In the genomic region with DNA sequence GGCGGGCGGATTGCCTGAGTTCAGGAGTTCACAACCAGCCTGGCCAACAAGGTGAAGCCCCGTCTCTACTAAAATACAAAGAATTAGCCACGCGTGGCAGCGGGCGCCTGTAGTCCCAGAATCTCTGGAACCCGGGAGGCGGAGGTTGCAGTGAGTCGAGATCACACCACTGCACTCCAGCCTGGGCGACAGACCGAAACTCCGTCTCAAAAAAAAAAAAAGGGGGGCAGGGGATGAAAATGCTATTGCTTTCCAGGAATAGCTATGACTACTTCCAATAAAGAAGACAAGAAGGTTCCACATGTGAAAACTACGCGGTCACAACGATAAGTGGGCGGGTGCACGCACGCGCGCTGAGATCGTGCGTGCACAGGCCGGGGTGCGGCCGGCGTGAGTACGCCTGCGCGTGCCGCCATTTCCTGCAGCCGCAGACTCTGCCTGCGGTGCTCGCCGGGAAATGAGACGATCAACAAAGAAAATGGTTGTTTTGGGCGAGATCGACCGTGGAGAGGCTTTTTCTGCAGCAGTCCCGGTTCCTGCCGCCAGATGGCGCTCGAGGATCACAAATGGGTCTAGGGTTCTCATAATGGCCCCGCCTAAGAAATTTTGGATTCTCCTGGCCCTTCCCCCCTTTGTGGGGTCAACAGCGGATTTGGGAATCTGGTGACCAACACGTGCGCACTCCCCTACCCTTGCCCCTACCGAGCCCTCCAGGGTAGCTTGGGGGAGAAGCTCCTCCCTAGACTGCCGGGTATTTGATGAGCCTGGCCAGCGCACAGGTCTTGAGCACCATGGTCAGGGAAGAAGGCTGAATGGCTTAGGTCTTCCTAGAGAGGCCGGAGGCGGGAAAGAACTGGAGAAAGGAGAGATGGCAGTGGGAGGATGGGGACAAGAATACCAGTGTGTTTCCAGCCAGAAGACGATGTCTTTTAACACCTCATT, we compare ENCODE assay signal across 8 cellular contexts. TPM values are rescaled to one million over a fixed set of nuclear protein-coding genes. Genes with fewer than 3 reads are reported as not detected.
A peak's percentile ranks its signal among the peaks of the same experiment; 100 is the strongest.
DNase-seq lines count a peak whose midpoint lies in the region; ATAC-seq and TF ChIP-seq lines count a peak whose summit lies in the region.

No MANE protein-coding gene starts in this region.

- peaks cover 12% of the 10 kb centered on the region for H3K4me1 Mint-ChIP-seq in activated CD4-positive, alpha-beta T cell treated with anti-CD3 and anti-CD28 coated beads, Interleukin-2, amount 10 ng/mL, durations not matched to agents 7 days and 5 days

- peak; percentile 80 for ATAC-seq in GM19324 (IDR thresholded peaks at IDR 0.05; ENCODE audit: low FRiP score, unreplicated experiment)
- peak; percentile 97 for ATAC-seq in HG03460 (IDR thresholded peaks at IDR 0.05; ENCODE audit: unreplicated experiment)
- ATAC-seq in left lobe of liver, result peak; percentile 98

- H3K27me3 ChIP-seq in BJ (ENCODE audit: control insufficient read depth, insufficient read depth, low read length), result no peaks in the 10 kb centered on the region

- H3K9me3 Mint-ChIP-seq in activated CD4-positive, alpha-beta T cell treated with anti-CD3 and anti-CD28 coated beads, Interleukin-2, amount 10 ng/mL, durations not matched to agents 7 days and 5 days, result no peaks in the 10 kb centered on the region

- CTCF ChIA-PET in BJ (lab: Yijun Ruan, JAX), result interaction anchor here (1.0 to 2.4 kb wide), 5 partner anchors 10 to 73 kb away, joined by 3 to 6 read pairs (median 4); no protein-coding TSS in a partner anchor
- CTCF ChIA-PET in activated CD4-positive, alpha-beta T cell treated with anti-CD3 and anti-CD28 coated beads, Interleukin-2, amount 10 ng/mL, durations not matched to agents 7 days and 5 days (lab: Charles Lee), result interaction anchor here (0.6 to 3.6 kb wide), 11 partner anchors 9 to 1007 kb away, joined by 3 to 27 read pairs (median 4); no protein-coding TSS in a partner anchor

- POLR2A ChIA-PET in BJ (lab: Charles Lee), result no interaction called here
- POLR2A ChIA-PET in activated CD4-positive, alpha-beta T cell treated with anti-CD3 and anti-CD28 coated beads, Interleukin-2, amount 10 ng/mL, durations not matched to agents 7 days and 5 days (lab: Charles Lee), result no interaction called here

- DNase-seq in BJ (ENCODE audit: low read depth), result peak; percentile 72
- DNase-seq in NCI-H526 (lab: John Stamatoyannopoulos, UW), result peak; percentile 62 to 89
- DNase-seq in activated CD4-positive, alpha-beta T cell treated with anti-CD3 and anti-CD28 coated beads, Interleukin-2, amount 10 ng/mL, durations not matched to agents 7 days and 5 days, result peak; percentile 89
- DNase-seq in cortex of kidney (lab: John Stamatoyannopoulos, UW), result peak; percentile 14
- peak; percentile 87 for DNase-seq in left lobe of liver (ENCODE audit: low spot score)
- DNase-seq in stimulated activated CD4-positive, alpha-beta T cell treated with anti-CD3 and anti-CD28 coated beads, Interleukin-2, amount 100 ng/mL, for 48 hours, result peak; percentile 87 to 97

- H3K27ac Mint-ChIP-seq in activated CD4-positive, alpha-beta T cell treated with anti-CD3 and anti-CD28 coated beads, Interleukin-2, amount 10 ng/mL, durations not matched to agents 7 days and 5 days, result peak overlapping the region; percentile 80

- peak overlapping the region; percentile 28 for H3K4me3 ChIP-seq in BJ (ENCODE audit: low read depth, low read length)

- peak overlapping the region; percentile 58 for H3K4me3 Mint-ChIP-seq in activated CD4-positive, alpha-beta T cell treated with anti-CD3 and anti-CD28 coated beads, Interleukin-2, amount 10 ng/mL, durations not matched to agents 7 days and 5 days

- H3K36me3 Mint-ChIP-seq in activated CD4-positive, alpha-beta T cell treated with anti-CD3 and anti-CD28 coated beads, Interleukin-2, amount 10 ng/mL, durations not matched to agents 7 days and 5 days (ENCODE audit: low read depth), result no peaks in the 10 kb centered on the region

- no peaks in the 10 kb centered on the region for H3K36me3 ChIP-seq in BJ (ENCODE audit: control insufficient read depth, insufficient read depth, low read length)

- TF ChIP-seq CTCF in BJ (IDR thresholded peaks at IDR 0.05; ENCODE audit: insufficient read depth, low read depth, low read length), result peak; percentile 72

- no peaks in the 10 kb centered on the region for H3K27me3 Mint-ChIP-seq in activated CD4-positive, alpha-beta T cell treated with anti-CD3 and anti-CD28 coated beads, Interleukin-2, amount 10 ng/mL, durations not matched to agents 7 days and 5 days

RNA-seq across cellular contexts. Expression of gene PNMA5, which starts 35.1 kb away (rescaled TPM):
- polyA plus RNA-seq in BJ (2011; rRNA removed), result not detected in 2 replicates
- not detected in 2 replicates for polyA minus RNA-seq in BJ (2011; rRNA and poly(A)+ RNA removed)
- under 1 TPM; 0.06 to 0.10 TPM for total RNA-seq in activated CD4-positive, alpha-beta T cell treated with anti-CD3 and anti-CD28 coated beads, Interleukin-2, amount 10 ng/mL, durations not matched to agents 7 days and 5 days
- total RNA-seq in left lobe of liver, result not detected

Comparison
In these comparisons a context has a peak if more than half of its experiments do, and no peak if none do; other contexts are left out.
1. Peak in every context shown above with its lines: DNase-seq, ATAC-seq and H3K4me3 ChIP-seq.
2. DNase-seq: peak in every context shown above with its lines; median percentile 92 in stimulated activated CD4-positive, alpha-beta T cell treated with anti-CD3 and anti-CD28 coated beads, Interleukin-2, amount 100 ng/mL, for 48 hours; 89 in activated CD4-positive, alpha-beta T cell treated with anti-CD3 and anti-CD28 coated beads, Interleukin-2, amount 10 ng/mL, durations not matched to agents 7 days and 5 days; 87 in left lobe of liver; 76 in NCI-H526; 72 in BJ; 14 in cortex of kidney.